ENCODE assay signal across 8 cellular contexts in the genomic region with DNA sequence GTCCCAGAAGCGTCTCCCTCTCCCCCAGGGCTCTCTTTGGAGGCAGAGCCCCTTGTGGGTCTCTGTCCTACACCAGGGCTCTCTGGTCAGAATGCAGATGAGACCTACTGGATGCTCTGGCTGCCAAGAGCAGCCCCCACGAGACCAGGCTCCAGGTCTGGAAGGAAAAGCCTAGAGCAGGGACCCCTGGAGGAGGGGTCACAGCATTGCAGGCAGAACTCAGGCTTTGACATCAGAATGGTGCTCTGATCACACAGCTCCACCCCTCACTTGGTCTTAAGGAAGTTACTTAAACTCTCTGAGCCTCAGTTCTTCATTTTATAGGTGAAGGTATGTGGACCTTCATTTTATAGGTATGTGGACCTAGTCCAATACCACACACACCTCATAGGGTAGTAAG.
DNase-seq lines count a peak whose midpoint lies in the region; ATAC-seq, FAIRE-seq and TF ChIP-seq lines count a peak whose summit lies in the region.

No MANE protein-coding gene starts in this region.

- no peak for FAIRE-seq in A549 (lab: Jason Lieb, UNC)
- FAIRE-seq in GM12891 (lab: Jason Lieb, UNC): peak; percentile 26

- H3K27ac ChIP-seq in A549 (peak overlapping the region; percentile 21 to 83; a peak in 5 of 6 replicates), SK-N-SH (ENCODE audit: low read depth in 2 of 2, low read length in 1 of 2) (peak overlapping the region in 1 of 2 experiments; percentile 41; a peak in 1 of 4 replicates), urinary bladder (ENCODE audit: low read depth) (peak overlapping the region; percentile 12)

- TF ChIP-seq POLR2A in A549 (IDR thresholded peaks at IDR 0.05; ENCODE audit: low read length) (no peak), GM12891 (IDR thresholded peaks at IDR 0.05; ENCODE audit: low read depth, low read length) (no peak)

- H2AFZ ChIP-seq in SK-N-SH (ENCODE audit: low read depth): no peak overlapping the region

- TF ChIP-seq RAD21 in A549 (conservative IDR thresholded peaks at IDR 0.05 in 1 of 2, IDR thresholded peaks at IDR 0.05 in 1 of 2): no peak
- TF ChIP-seq RAD21 in SK-N-SH (IDR thresholded peaks at IDR 0.05; ENCODE audit: low read length): no peak

- peaks cover 22% of the 10 kb centered on the region for H3K4me1 ChIP-seq in A549
- peaks cover 14 to 15% of the 10 kb centered on the region in 2 experiments; a peak in 3 of 4 replicates for H3K4me1 ChIP-seq in SK-N-SH (ENCODE audit: control insufficient read depth in 1 of 2, insufficient read depth in 2 of 2, low read depth in 1 of 2, low read length in 1 of 2)
- H3K4me1 ChIP-seq in urinary bladder (ENCODE audit: insufficient read depth): peaks cover 7% of the 10 kb centered on the region

- H3K4me3 ChIP-seq in A549: no peak overlapping the region
- H3K4me3 ChIP-seq in SK-N-SH (ENCODE audit: low read depth in 2 of 2, low read length in 1 of 2): no peak overlapping the region
- H3K4me3 ChIP-seq in urinary bladder (ENCODE audit: low read depth, low read length): no peak overlapping the region

- 43% methylated on average over 2 of the region's 2 CpGs for WGBS in A549 (ENCODE audit: missing lambda C conversion rate)
- 78% methylated on average over 1 of the region's 2 CpGs for WGBS in SK-N-SH (ENCODE audit: low lambda C conversion rate)
- 62% methylated on average over 2 of the region's 2 CpGs for WGBS in urinary bladder

- H3K36me3 ChIP-seq in SK-N-SH (replicated peaks in 1 of 2; ENCODE audit: control insufficient read depth in 1 of 2, insufficient read depth in 2 of 2, low read length in 1 of 2) (no peaks in the 10 kb centered on the region), urinary bladder (ENCODE audit: insufficient read depth) (no peaks in the 10 kb centered on the region)

- TF ChIP-seq EP300 in A549 (IDR thresholded peaks at IDR 0.05): no peak
- TF ChIP-seq EP300 in SK-N-SH (IDR thresholded peaks at IDR 0.05; ENCODE audit: borderline replicate concordance in 1 of 2, low read depth in 1 of 2, low read length in 1 of 2): no peak

- peak; percentile 38 to 48 for DNase-seq in A549 (ENCODE audit: low read depth in 1 of 2, low spot score in 1 of 2)
- DNase-seq in GM12891 (ENCODE audit: insufficient read length, low spot score): no peak
- peak; percentile 58 for DNase-seq in SK-N-SH
- peak; percentile 87 for DNase-seq in iPS-NIHi7 (ENCODE audit: extremely low spot score)
- no peak for DNase-seq in NCI-H2171 (lab: John Stamatoyannopoulos, UW)
- no peak for DNase-seq in stimulated activated CD4-positive, alpha-beta T cell treated with anti-CD3 and anti-CD28 coated beads, Interleukin-4, amount 100 ng/mL, for 24 hours

- no peak overlapping the region for H3K9ac ChIP-seq in SK-N-SH

- no peaks in the 10 kb centered on the region for H3K9me2 ChIP-seq in SK-N-SH

- POLR2A ChIA-PET in A549 (lab: Yijun Ruan, JAX) (interaction anchor here (1.2 kb wide), 1 partner anchor 169 kb away, joined by 5 read pairs; the partner anchor contains the start of gene MPHOSPH9), SK-N-SH (lab: Yijun Ruan, JAX) (no interaction called here)

- no peaks in the 10 kb centered on the region for H3F3A ChIP-seq in SK-N-SH (replicated peaks; ENCODE audit: insufficient read depth)

- TF ChIP-seq CTCF in A549 (IDR thresholded peaks at IDR 0.05) (no peak), SK-N-SH (IDR thresholded peaks at IDR 0.05) (peak; percentile 52)

- ATAC-seq in A549 (peak; percentile 54 to 74; a peak in 4 of 6 replicates), GM19455 (IDR thresholded peaks at IDR 0.05; ENCODE audit: unreplicated experiment) (no peak)

- no peaks in the 10 kb centered on the region for H3K79me2 ChIP-seq in SK-N-SH (ENCODE audit: insufficient read depth)

- CTCF ChIA-PET in A549 (lab: Yijun Ruan, JAX): interaction anchor here (0.6 to 1.0 kb wide), 2 partner anchors 8 to 13 kb away, joined by 3 to 5 read pairs; no protein-coding TSS in a partner anchor
- CTCF ChIA-PET in SK-N-SH (lab: Yijun Ruan, JAX): interaction anchor here (3.6 kb wide), 1 partner anchor 20 kb away, joined by 18 read pairs; no protein-coding TSS in a partner anchor

- H3K27me3 ChIP-seq in SK-N-SH (ENCODE audit: insufficient read depth): no peaks in the 10 kb centered on the region

- peak overlapping the region; percentile 54 for H3K4me2 ChIP-seq in A549
- 0 out of 2 replicates have a peak overlapping the region, but pooled peaks have one; percentile 54 for H3K4me2 ChIP-seq in SK-N-SH

- no peaks in the 10 kb centered on the region for H3K9me3 ChIP-seq in A549
- no peaks in the 10 kb centered on the region for H3K9me3 ChIP-seq in SK-N-SH

- no peaks in the 10 kb centered on the region for H4K20me1 ChIP-seq in SK-N-SH (ENCODE audit: insufficient read depth)

TF ChIP-seq in A549, 52 proteins besides CTCF, POLR2A, EP300 and RAD21 (continues in another document):
- TF ChIP-seq TP53 (CRISPR knock-in tag; IDR thresholded peaks at IDR 0.05) (no peak), EHF (CRISPR knock-in tag; IDR thresholded peaks at IDR 0.05) (no peak), RCOR1 (IDR thresholded peaks at IDR 0.05; ENCODE audit: low read depth, low read length) (no peak), EHMT2 (IDR thresholded peaks at IDR 0.05; ENCODE audit: low read depth) (no peak), CEBPB (IDR thresholded peaks at IDR 0.05) (no peak), FOXS1 (CRISPR knock-in tag; IDR thresholded peaks at IDR 0.05) (no peak), RFX5 (IDR thresholded peaks at IDR 0.05) (no peak), TFCP2L1 (CRISPR knock-in tag; IDR thresholded peaks at IDR 0.05) (no peak), HOXA7 (CRISPR knock-in tag; IDR thresholded peaks at IDR 0.05) (no peak), CHD4 (IDR thresholded peaks at IDR 0.05; ENCODE audit: borderline replicate concordance) (no peak)
- TF ChIP-seq, protein P1, sequence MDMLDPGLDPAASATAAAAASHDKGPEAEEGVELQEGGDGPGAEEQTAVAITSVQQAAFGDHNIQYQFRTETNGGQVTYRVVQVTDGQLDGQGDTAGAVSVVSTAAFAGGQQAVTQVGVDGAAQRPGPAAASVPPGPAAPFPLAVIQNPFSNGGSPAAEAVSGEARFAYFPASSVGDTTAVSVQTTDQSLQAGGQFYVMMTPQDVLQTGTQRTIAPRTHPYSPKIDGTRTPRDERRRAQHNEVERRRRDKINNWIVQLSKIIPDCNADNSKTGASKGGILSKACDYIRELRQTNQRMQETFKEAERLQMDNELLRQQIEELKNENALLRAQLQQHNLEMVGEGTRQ (IDR thresholded peaks at IDR 0.05): no peak

TF ChIP-seq in GM12891, 5 proteins besides CTCF, POLR2A, EP300 and RAD21:
- TF ChIP-seq SPI1 (IDR thresholded peaks at IDR 0.05; ENCODE audit: low read depth, low read length) (no peak), TAF1 (IDR thresholded peaks at IDR 0.05; ENCODE audit: low read depth, low read length) (no peak), POLR2AphosphoS5 (IDR thresholded peaks at IDR 0.05; ENCODE audit: low read depth, low read length) (no peak), POU2F2 (IDR thresholded peaks at IDR 0.05; ENCODE audit: low read depth, low read length) (no peak)

TF ChIP-seq in SK-N-SH, 30 proteins besides CTCF, POLR2A, EP300 and RAD21 (continues in another document):
- TF ChIP-seq REST (IDR thresholded peaks at IDR 0.05; ENCODE audit: low read depth, low read length) (no peak), GABPA (IDR thresholded peaks at IDR 0.05; ENCODE audit: low read depth) (no peak), EZH2phosphoT487 (IDR thresholded peaks at IDR 0.05; ENCODE audit: borderline replicate concordance, low read depth) (no peak), FOSL2 (IDR thresholded peaks at IDR 0.05; ENCODE audit: borderline replicate concordance, low read depth) (no peak), MXI1 (IDR thresholded peaks at IDR 0.05; ENCODE audit: low read depth, low read length) (no peak), ELF1 (IDR thresholded peaks at IDR 0.05) (no peak), POLR2AphosphoS5 (IDR thresholded peaks at IDR 0.05; ENCODE audit: low read depth, low read length) (no peak), FOXM1 (IDR thresholded peaks at IDR 0.05; ENCODE audit: low read depth) (no peak), USF1 (IDR thresholded peaks at IDR 0.05; ENCODE audit: borderline replicate concordance, low read depth) (no peak), YY1 (IDR thresholded peaks at IDR 0.05; ENCODE audit: low read depth) (no peak)

Comparison
In these comparisons a context has a peak if more than half of its experiments do, and no peak if none do; other contexts are left out.
1. DNase-seq: peak in A549 (2 of 2), SK-N-SH (single experiment) and iPS-NIHi7 (single experiment); none in GM12891 (single experiment), NCI-H2171 (single experiment) and stimulated activated CD4-positive, alpha-beta T cell treated with anti-CD3 and anti-CD28 coated beads, Interleukin-4, amount 100 ng/mL, for 24 hours (single experiment).
2. Of the 12 proteins assayed by ChIP-seq in both A549 and SK-N-SH: peak only in A549: none; only in SK-N-SH: CTCF; in both: none; in neither: 11.